Comparison of ENCODE assay signal across 21 cellular contexts in the genomic region with DNA sequence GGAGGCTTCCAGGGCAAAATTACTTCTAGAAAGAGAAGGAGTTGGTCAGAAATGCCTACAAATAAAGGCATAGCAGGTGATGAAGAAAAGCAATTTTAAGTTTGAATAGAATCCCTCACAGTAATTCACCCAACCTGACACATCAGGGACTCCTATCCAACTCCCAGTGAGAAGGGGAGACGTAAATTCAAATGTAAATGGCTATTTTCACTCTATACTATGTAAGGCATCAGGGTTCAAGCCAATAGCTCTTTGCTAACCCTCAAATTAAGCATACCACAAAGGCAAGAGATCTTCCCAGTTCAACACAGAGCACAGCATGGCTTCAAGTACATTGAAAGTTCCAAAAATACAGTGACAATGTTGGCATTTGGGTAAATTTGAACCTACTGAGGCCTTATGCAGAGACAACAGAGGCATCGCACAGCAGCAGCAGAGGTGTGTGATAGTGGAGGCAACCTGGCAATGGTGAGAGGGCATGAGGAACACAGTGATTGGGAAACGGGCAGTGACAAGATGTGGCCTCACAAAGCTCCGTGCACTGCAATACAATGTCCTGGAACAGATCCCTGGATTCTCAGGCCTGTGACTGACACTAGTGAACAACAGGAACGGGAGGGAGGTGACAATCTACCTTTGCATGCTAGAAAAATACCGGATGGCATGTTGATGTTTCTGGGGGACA.
"Had no signal": no experiment of that assay in that cellular context is flagged by ENCODE, and none has a peak within 500 bp of the region (broad histone marks: within the 10 kb centered on the region; RNA-seq: fewer than 3 reads in every experiment).

No MANE protein-coding gene starts in this region.

- H3K9ac ChIP-seq: parathyroid adenoma had no signal

- H3K36me3 Mint-ChIP-seq: immature natural killer cell; memory B cell; stimulated activated naive B cell treated with anti-CD40 and anti-IgM and Interleukin-4, amounts not matched to agents 10 μg/mL and 1 μg/mL and 100 μg/mL, for 72 hours had no signal

- H3K4me1 Mint-ChIP-seq: immature natural killer cell; memory B cell; natural killer cell; stimulated activated naive B cell treated with anti-CD40 and anti-IgM and Interleukin-4, amounts not matched to agents 10 μg/mL and 1 μg/mL and 100 μg/mL, for 72 hours had no signal

- H3K4me3 ChIP-seq: dorsolateral prefrontal cortex, lung, right lobe of liver, suprapubic skin, transverse colon, upper lobe of right lung, uterus had no signal

- ATAC-seq: left ventricle myocardium superior; natural killer cell; right lobe of liver; stimulated activated naive B cell treated with anti-CD40 and anti-IgM and Interleukin-4, amounts not matched to agents 10 μg/mL and 1 μg/mL and 100 μg/mL, for 72 hours; upper lobe of right lung had no signal

- H3K27ac Mint-ChIP-seq: immature natural killer cell; memory B cell; natural killer cell; progenitor cell of endocrine pancreas; stimulated activated naive B cell treated with anti-CD40 and anti-IgM and Interleukin-4, amounts not matched to agents 10 μg/mL and 1 μg/mL and 100 μg/mL, for 72 hours; stimulated activated naive CD8-positive, alpha-beta T cell treated with anti-CD3 and anti-CD28 coated beads, Interleukin-15, Interleukin-2, amounts not matched to agents 100 ng/mL and 50 ng/mL, for 24 hours had no signal

- H3K27ac ChIP-seq: dorsolateral prefrontal cortex, neutrophil, parathyroid adenoma, right lobe of liver, suprapubic skin, transverse colon, upper lobe of right lung, uterus had no signal

- H3K4me3 Mint-ChIP-seq: immature natural killer cell; memory B cell; natural killer cell; stimulated activated naive B cell treated with anti-CD40 and anti-IgM and Interleukin-4, amounts not matched to agents 10 μg/mL and 1 μg/mL and 100 μg/mL, for 72 hours; stimulated activated naive CD8-positive, alpha-beta T cell treated with anti-CD3 and anti-CD28 coated beads, Interleukin-15, Interleukin-2, amounts not matched to agents 100 ng/mL and 50 ng/mL, for 24 hours had no signal

- DNase-seq: dorsolateral prefrontal cortex; effector CD4-positive, alpha-beta T cell; hypothalamus; immature natural killer cell; left ventricle myocardium superior; natural killer cell; right lobe of liver; small intestine; stimulated activated CD4-positive, alpha-beta T cell treated with anti-CD3 and anti-CD28 coated beads, Interleukin-15, amount 100 ng/mL, for 24 hours; stimulated activated CD4-positive, alpha-beta T cell treated with anti-CD3 and anti-CD28 coated beads, Interleukin-2, amount 100 ng/mL, for 48 hours; stimulated activated naive B cell treated with anti-CD40 and anti-IgM and Interleukin-4, amounts not matched to agents 10 μg/mL and 1 μg/mL and 100 μg/mL, for 72 hours; transverse colon; upper lobe of right lung; uterus had no signal

- H3K27me3 ChIP-seq: dorsolateral prefrontal cortex, neutrophil, right lobe of liver, suprapubic skin, transverse colon, upper lobe of right lung, uterus had no signal

- H3K27me3 Mint-ChIP-seq: memory B cell; progenitor cell of endocrine pancreas; stimulated activated naive B cell treated with anti-CD40 and anti-IgM and Interleukin-4, amounts not matched to agents 10 μg/mL and 1 μg/mL and 100 μg/mL, for 72 hours; stimulated activated naive CD8-positive, alpha-beta T cell treated with anti-CD3 and anti-CD28 coated beads, Interleukin-15, Interleukin-2, amounts not matched to agents 100 ng/mL and 50 ng/mL, for 24 hours had no signal

- H3K9me3 Mint-ChIP-seq: stimulated activated naive CD8-positive, alpha-beta T cell treated with anti-CD3 and anti-CD28 coated beads, Interleukin-15, Interleukin-2, amounts not matched to agents 100 ng/mL and 50 ng/mL, for 24 hours had no signal

- H3K36me3 ChIP-seq: neutrophil, right lobe of liver, suprapubic skin, transverse colon, upper lobe of right lung, uterus had no signal

- H2AFZ ChIP-seq: parathyroid adenoma had no signal

- H3K79me2 ChIP-seq: parathyroid adenoma had no signal

- H3K4me1 ChIP-seq: parathyroid adenoma, right lobe of liver, suprapubic skin, transverse colon, upper lobe of right lung, uterus had no signal

- H3K9me3 ChIP-seq: neutrophil, right lobe of liver, suprapubic skin, transverse colon, upper lobe of right lung, uterus had no signal
